Comparison of ENCODE assay signal across 8 cellular contexts in genomic region chr16:4734063-4734729, GRCh38. TPM values are rescaled to one million over a fixed set of nuclear protein-coding genes. Genes with fewer than 3 reads are reported as not detected.
A peak's percentile ranks its signal among the peaks of the same experiment; 100 is the strongest.
DNase-seq lines count a peak whose midpoint lies in the region; ATAC-seq and TF ChIP-seq lines count a peak whose summit lies in the region.

Gene ANKS3, minus strand, starts transcription at chr16:4734271. Its CDS starts 4,122 bp downstream, at chr16:4730149.
Gene DNAAF8, plus strand, starts transcription at chr16:4734537. Its CDS starts 1,978 bp downstream, at chr16:4736515.

- peaks cover 0 to 4% (median 0%) of the 10 kb centered on the region in 3 donors for H3K36me3 Mint-ChIP-seq in immature natural killer cell

- peaks cover 26 to 30% of the 10 kb centered on the region in 2 donors for H3K4me1 Mint-ChIP-seq in immature natural killer cell

- H3K4me3 Mint-ChIP-seq in immature natural killer cell = peak within 1 kb of the TSS; percentile 91 to 95 (median 93)

- H3K4me3 ChIP-seq in AG04449 (ENCODE audit: low read depth, low read length) = peak within 1 kb of the TSS; percentile 97
- peak within 1 kb of the TSS; percentile 97 for H3K4me3 ChIP-seq in WI38 (ENCODE audit: low read depth, low read length)
- H3K4me3 ChIP-seq in cardiac fibroblast (replicated peaks in 1 of 2; ENCODE audit: low read depth in 2 of 2, low read length in 2 of 2) = peak within 1 kb of the TSS; percentile 97 to 98

- peaks cover 5 to 17% (median 10%) of the 10 kb centered on the region in 3 donors for H3K27me3 Mint-ChIP-seq in immature natural killer cell (ENCODE audit: low read depth in 3 of 3)

- DNase-seq in AG04449 (ENCODE audit: low read depth, low spot score) (peak; percentile 83), NCI-H2196 (lab: John Stamatoyannopoulos, UW; ENCODE audit: unreplicated experiment) (peak; percentile 94), cardiac fibroblast (ENCODE audit: low read depth in 2 of 2) (peak; percentile 98), immature natural killer cell (peak; percentile 82), smooth muscle cell of the brain vasculature (ENCODE audit: low read depth, low spot score) (peak; percentile 84)

- peak within 1 kb of the TSS; percentile 78 to 94 (median 91) for H3K27ac Mint-ChIP-seq in immature natural killer cell

- POLR2A ChIA-PET in AG04449 (lab: Yijun Ruan, JAX) = interaction anchor here (0.8 to 2.1 kb wide), 10 partner anchors 8 to 338 kb away, joined by 3 to 15 read pairs (median 5); partner anchors contain the start of genes NUDT16L1, ROGDI and ZNF500

- TF ChIP-seq CTCF in AG04449 (IDR thresholded peaks at IDR 0.05; ENCODE audit: insufficient read depth, low read length, missing control alignments) (no peak), WI38 (IDR thresholded peaks at IDR 0.05; ENCODE audit: low read depth, low read length) (no peak), cardiac fibroblast (IDR thresholded peaks at IDR 0.05; ENCODE audit: low read depth, low read length) (no peak)

- no peaks in the 10 kb centered on the region for H3K9me3 Mint-ChIP-seq in immature natural killer cell

- CTCF ChIA-PET in AG04449 (lab: Yijun Ruan, JAX) = interaction anchor here (0.9 to 2.4 kb wide), 7 partner anchors 10 to 224 kb away, joined by 3 to 8 read pairs (median 3); partner anchors contain the start of genes MGRN1, SEC14L5 and ZNF500

- peak; percentile 79 for ATAC-seq in GM18868 (IDR thresholded peaks at IDR 0.05; ENCODE audit: unreplicated experiment)
- peak; percentile 70 for ATAC-seq in HG03103 (IDR thresholded peaks at IDR 0.05; ENCODE audit: low read depth, unreplicated experiment)

RNA-seq across cellular contexts. Expression of gene ANKS3, which starts in this region (rescaled TPM):
- polyA plus RNA-seq in immature natural killer cell = 1 to 10 TPM; 1.4 to 6.4 (median 2.6) TPM

RNA-seq across cellular contexts. Expression of gene DNAAF8, which starts in this region (rescaled TPM):
- polyA plus RNA-seq in immature natural killer cell = under 1 TPM in 2 of 3 donors, not detected in 1; 0.15 to 0.22 TPM

Comparison
In these comparisons a context has a peak if more than half of its experiments do, and no peak if none do; other contexts are left out.
1. Peak in every context shown above with its lines: DNase-seq, ATAC-seq and H3K4me3 ChIP-seq.